In the genomic region with DNA sequence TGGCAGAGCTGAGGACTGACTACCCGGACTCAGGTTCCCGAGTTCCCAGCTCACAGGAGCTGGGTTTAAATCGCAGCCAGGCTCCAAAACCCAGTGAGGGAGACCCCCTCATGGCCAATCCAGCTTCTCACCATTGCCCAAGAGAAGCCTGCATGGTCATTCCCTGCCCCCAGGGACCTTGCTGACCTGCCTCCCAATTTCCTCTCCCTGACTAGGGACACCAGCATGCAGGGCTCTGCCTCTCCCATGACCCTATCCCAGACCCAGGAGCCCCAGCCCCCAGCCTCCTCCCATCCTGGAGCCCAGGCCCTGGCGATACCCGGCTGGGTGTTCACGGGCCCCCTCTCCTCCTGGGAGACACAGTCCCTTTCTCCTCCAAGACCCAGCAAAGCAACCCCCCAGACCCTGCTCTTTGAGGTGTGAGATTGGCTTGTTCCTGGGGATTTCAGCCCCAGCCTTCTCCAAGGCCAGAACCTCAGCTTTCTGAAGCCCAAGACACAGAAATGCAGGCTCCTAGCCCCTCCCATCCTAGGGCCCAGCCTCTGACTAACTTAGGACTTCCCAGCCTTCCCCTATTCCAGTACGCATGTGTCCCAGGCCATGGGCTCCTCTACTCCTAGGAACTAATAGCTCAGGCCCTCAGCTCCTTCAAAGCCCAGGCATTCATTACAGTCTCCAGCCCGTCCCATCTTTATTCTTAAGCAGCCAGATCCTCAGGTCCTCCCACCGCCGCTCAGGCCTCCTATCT, we compare ENCODE assay signal across 8 cellular contexts.
A peak's percentile ranks its signal among the peaks of the same experiment; 100 is the strongest.
DNase-seq lines count a peak whose midpoint lies in the region; ATAC-seq and TF ChIP-seq lines count a peak whose summit lies in the region.

No MANE protein-coding gene starts in this region.

- H3K27ac ChIP-seq in brain microvascular endothelial cell (peak overlapping the region; percentile 65), skin epidermis (peak overlapping the region in 20 of 21 experiments; percentile 68 to 98 (median 90))

- no peaks in the 10 kb centered on the region for H3K27me3 ChIP-seq in brain microvascular endothelial cell (replicated peaks)

- H3K36me3 ChIP-seq in brain microvascular endothelial cell (replicated peaks) = peaks cover 22% of the 10 kb centered on the region

- CTCF ChIA-PET in GM10248 (lab: Yijun Ruan, JAX) = interaction anchor here (1.1 to 4.5 kb wide), 10 partner anchors 8 to 204 kb away, joined by 3 to 129 read pairs (median 12); no protein-coding TSS in a partner anchor

- H3K4me3 ChIP-seq in brain microvascular endothelial cell (ENCODE audit: low read depth, low read length) (peak overlapping the region; percentile 91), skin epidermis (peak overlapping the region; percentile 64 to 88 (median 78))

- POLR2A ChIA-PET in GM10248 (lab: Yijun Ruan, JAX) = interaction anchor here (2.3 kb wide), 2 partner anchors 25 to 117 kb away, joined by 25 to 29 read pairs; a partner anchor contains a TSS

- DNase-seq in GM10248 (ENCODE audit: extremely low spot score) (peak; percentile 56), NCI-H226 (peak; percentile 71), brain microvascular endothelial cell (peak; percentile 77), iPS-NIHi7 (ENCODE audit: extremely low spot score) (peak; percentile 74), NCI-H1048 (lab: John Stamatoyannopoulos, UW) (no peak)

- in situ Hi-C loops in brain microvascular endothelial cell (cut with HindIII; ENCODE audit: low pct_ligation_motif_present, low sequenced_read_pairs) = no loop called here

- ATAC-seq in GM19397 (IDR thresholded peaks at IDR 0.05; ENCODE audit: unreplicated experiment) = no peak
- no peak for ATAC-seq in GM19395 (IDR thresholded peaks at IDR 0.05; ENCODE audit: unreplicated experiment)

- TF ChIP-seq CTCF in GM10248 (IDR thresholded peaks at IDR 0.05; ENCODE audit: control extremely low read depth, extremely low read depth, low read depth, missing control alignments) (no peak), brain microvascular endothelial cell (IDR thresholded peaks at IDR 0.05; ENCODE audit: low read depth, low read length, missing control alignments) (no peak)
